8 cellular contexts compared by ENCODE assay signal in the genomic region with DNA sequence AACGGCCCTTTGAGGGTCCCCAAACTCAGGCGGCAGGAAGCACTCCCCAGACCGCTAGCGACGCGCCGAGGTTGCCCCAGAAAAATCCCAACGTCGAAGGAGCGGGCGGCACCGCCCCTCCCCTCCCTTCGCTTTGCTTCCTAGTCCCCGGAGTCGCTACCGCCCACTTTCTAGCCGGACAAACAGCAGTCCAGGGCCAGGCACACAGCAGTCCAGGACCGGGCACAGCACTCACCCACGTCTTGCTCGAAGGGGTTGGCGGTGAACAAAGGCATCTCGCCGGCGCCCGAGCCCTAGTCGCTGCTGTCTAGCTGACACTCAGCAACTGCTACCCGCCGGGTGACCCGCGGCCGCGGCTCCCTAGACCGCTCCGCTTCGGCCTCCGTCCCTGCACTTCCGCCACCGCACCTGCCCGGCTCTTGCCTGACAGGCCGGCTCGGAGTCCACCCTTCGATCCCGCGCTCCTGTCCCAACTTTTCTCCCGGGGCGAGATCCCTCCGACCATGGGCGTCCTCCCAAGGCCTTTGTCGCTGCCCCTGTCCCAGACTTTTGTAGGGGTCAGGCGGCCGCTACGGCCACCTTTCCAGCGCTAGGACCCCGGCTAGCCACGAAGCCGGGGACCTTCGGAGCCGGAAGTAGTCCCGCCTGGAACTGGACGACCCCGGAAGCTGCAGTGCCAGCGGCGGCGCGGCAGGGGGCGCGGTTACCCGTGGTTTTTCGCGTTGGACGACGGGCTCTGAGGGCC. TPM values are rescaled to one million over a fixed set of nuclear protein-coding genes. Genes with fewer than 3 reads are reported as not detected.
A peak's percentile ranks its signal among the peaks of the same experiment; 100 is the strongest.
DNase-seq lines count a peak whose midpoint lies in the region; ATAC-seq and TF ChIP-seq lines count a peak whose summit lies in the region.

Gene STAM2, minus strand, starts transcription at position 396 of the 745 bp plus-strand sequence. Its CDS starts 121 bp downstream, at position 275.

- H3K4me1 Mint-ChIP-seq in GM23338, result peaks cover 10% of the 10 kb centered on the region; the same call in 2 of the 3 replicates
- peaks cover 14% of the 10 kb centered on the region for H3K4me1 Mint-ChIP-seq in activated T-helper 17 cell treated with anti-CD3 and anti-CD28 coated beads, Interleukin-2, amount 50 U/mL, for 72 hours
- H3K4me1 Mint-ChIP-seq in naive thymus-derived CD8-positive, alpha-beta T cell, result peaks cover 19 to 43% (median 36%) of the 10 kb centered on the region in 4 donors

- no peaks in the 10 kb centered on the region for H3K9me2 ChIP-seq in GM23338 (ENCODE audit: insufficient read depth)

- H3K4me3 ChIP-seq in GM23338 (peak within 1 kb of the TSS; percentile 75), fibroblast of lung (replicated peaks in 1 of 4; ENCODE audit: control extremely low read depth in 1 of 4, insufficient read depth in 1 of 4, low read depth in 3 of 4, low read length in 4 of 4) (peak within 1 kb of the TSS; percentile 65 to 97 (median 86))

- peak within 1 kb of the TSS; percentile 100 for H3K27ac Mint-ChIP-seq in GM23338
- H3K27ac Mint-ChIP-seq in activated T-helper 17 cell treated with anti-CD3 and anti-CD28 coated beads, Interleukin-2, amount 50 U/mL, for 72 hours, result peak within 1 kb of the TSS; percentile 99
- H3K27ac Mint-ChIP-seq in naive thymus-derived CD8-positive, alpha-beta T cell, result peak within 1 kb of the TSS; percentile 98 to 99 (median 99)

- peak within 1 kb of the TSS; percentile 92 for H3K4me3 Mint-ChIP-seq in GM23338
- peak within 1 kb of the TSS; percentile 92 for H3K4me3 Mint-ChIP-seq in activated T-helper 17 cell treated with anti-CD3 and anti-CD28 coated beads, Interleukin-2, amount 50 U/mL, for 72 hours
- H3K4me3 Mint-ChIP-seq in naive thymus-derived CD8-positive, alpha-beta T cell, result peak within 1 kb of the TSS; percentile 92 to 99 (median 97)

- peak within 1 kb of the TSS; percentile 96 for H3K9ac ChIP-seq in fibroblast of lung (ENCODE audit: insufficient read depth, low read length)

- H4K20me1 ChIP-seq in GM23338 (replicated peaks; ENCODE audit: insufficient read depth) (no peaks in the 10 kb centered on the region), fibroblast of lung (ENCODE audit: control insufficient read depth, extremely low read depth, insufficient read depth, low read length) (no peaks in the 10 kb centered on the region)

- no peaks in the 10 kb centered on the region for H3F3A ChIP-seq in GM23338 (replicated peaks; ENCODE audit: low read depth)

- POLR2A ChIA-PET in RWPE1 (lab: Yijun Ruan, JAX; ENCODE audit: low non-redundant PET), result interaction anchor here (0.7 kb wide), 1 partner anchor 11 kb away, joined by 3 read pairs; no protein-coding TSS in a partner anchor
- POLR2A ChIA-PET in naive thymus-derived CD8-positive, alpha-beta T cell (lab: Charles Lee), result interaction anchor here (0.9 to 2.7 kb wide), 5 partner anchors 460 to 567 kb away, joined by 3 to 19 read pairs (median 4); partner anchors contain the start of genes ARL6IP6 and PRPF40A

- H3K4me2 ChIP-seq in GM23338 (peak within 1 kb of the TSS; percentile 82), fibroblast of lung (ENCODE audit: extremely low read depth, insufficient read depth, low read length) (peak within 1 kb of the TSS; percentile 95)

- 0 out of 2 replicates have a peak, but pooled peaks cover 3% of the 10 kb centered on the region for H3K4me1 ChIP-seq in GM23338 (ENCODE audit: insufficient read depth)
- no peaks in the 10 kb centered on the region for H3K4me1 ChIP-seq in fibroblast of lung (ENCODE audit: control insufficient read depth, extremely low read depth, insufficient read depth, low read length)

- H3K27me3 Mint-ChIP-seq in GM23338 (ENCODE audit: insufficient read depth, low read depth, poor library complexity), result peaks cover 5% of the 10 kb centered on the region
- no peaks in the 10 kb centered on the region for H3K27me3 Mint-ChIP-seq in activated T-helper 17 cell treated with anti-CD3 and anti-CD28 coated beads, Interleukin-2, amount 50 U/mL, for 72 hours
- H3K27me3 Mint-ChIP-seq in naive thymus-derived CD8-positive, alpha-beta T cell, result peaks cover 0 to 12% (median 3%) of the 10 kb centered on the region in 5 donors

- TF ChIP-seq CTCF in GM23338 (conservative IDR thresholded peaks at IDR 0.05; ENCODE audit: low read depth in 2 of 2) (peak; percentile 83 to 98), RWPE1 (conservative IDR thresholded peaks at IDR 0.05; ENCODE audit: low read depth) (peak; percentile 92), fibroblast of lung (conservative IDR thresholded peaks at IDR 0.05 in 1 of 2, IDR thresholded peaks at IDR 0.05 in 1 of 2; ENCODE audit: low read depth in 1 of 2, low read length in 2 of 2) (peak; percentile 88 to 89)

- H2AFZ ChIP-seq in GM23338 (peak within 1 kb of the TSS; percentile 99), fibroblast of lung (ENCODE audit: low read length) (peak within 1 kb of the TSS; percentile 96)

- CTCF ChIA-PET in RWPE1 (lab: Yijun Ruan, JAX), result interaction anchor here (0.6 to 1.0 kb wide), 7 partner anchors 10 to 568 kb away, joined by 3 to 6 read pairs (median 4); no protein-coding TSS in a partner anchor

- H3K9me3 ChIP-seq in fibroblast of lung (ENCODE audit: control insufficient read depth, insufficient read depth, low read depth, low read length), result no peaks in the 10 kb centered on the region

- H3K36me3 ChIP-seq in GM23338 (ENCODE audit: insufficient read depth) (no peaks in the 10 kb centered on the region), fibroblast of lung (ENCODE audit: control insufficient read depth, insufficient read depth, low read length) (no peaks in the 10 kb centered on the region)

- peaks cover 22% of the 10 kb centered on the region for H3K9me3 Mint-ChIP-seq in GM23338
- H3K9me3 Mint-ChIP-seq in activated T-helper 17 cell treated with anti-CD3 and anti-CD28 coated beads, Interleukin-2, amount 50 U/mL, for 72 hours, result no peaks in the 10 kb centered on the region
- no peaks in the 10 kb centered on the region for H3K9me3 Mint-ChIP-seq in naive thymus-derived CD8-positive, alpha-beta T cell

- no peaks in the 10 kb centered on the region; the same call in 2 of the 3 replicates for H3K36me3 Mint-ChIP-seq in GM23338 (ENCODE audit: low read depth)
- H3K36me3 Mint-ChIP-seq in activated T-helper 17 cell treated with anti-CD3 and anti-CD28 coated beads, Interleukin-2, amount 50 U/mL, for 72 hours (ENCODE audit: low read depth), result peaks cover 5% of the 10 kb centered on the region
- peaks cover 0 to 4% (median 2%) of the 10 kb centered on the region in 3 donors for H3K36me3 Mint-ChIP-seq in naive thymus-derived CD8-positive, alpha-beta T cell

- DNase-seq in ELR (ENCODE audit: low read depth) (peak; percentile 92), GM23338 (ENCODE audit: low spot score) (peak; percentile 92), LHCN-M2 (ENCODE audit: low read depth) (peak; percentile 90), RWPE1 (ENCODE audit: low spot score) (peak; percentile 96), fibroblast of lung (ENCODE audit: low read depth in 2 of 2) (peak; percentile 88 to 93)
- DNase-seq in naive thymus-derived CD8-positive, alpha-beta T cell, result peak; percentile 81 to 96 (median 93)
- DNase-seq in stimulated activated naive CD4-positive, alpha-beta T cell (lab: John Stamatoyannopoulos, UW), result peak; percentile 75 to 92 (median 84)

- peaks cover 40% of the 10 kb centered on the region for H3K79me2 ChIP-seq in GM23338 (replicated peaks; ENCODE audit: insufficient read depth)
- peaks cover 37% of the 10 kb centered on the region for H3K79me2 ChIP-seq in fibroblast of lung (ENCODE audit: control insufficient read depth, insufficient read depth, low read length)

- H3K27me3 ChIP-seq in GM23338 (ENCODE audit: insufficient read depth) (0 out of 2 replicates have a peak, but pooled peaks cover 6% of the 10 kb centered on the region), fibroblast of lung (ENCODE audit: control insufficient read depth, insufficient read depth, low read length) (no peaks in the 10 kb centered on the region)

- peak within 1 kb of the TSS; percentile 96 for H3K27ac ChIP-seq in GM23338 (ENCODE audit: low read depth)
- H3K27ac ChIP-seq in RWPE1, result peak within 1 kb of the TSS; percentile 93
- H3K27ac ChIP-seq in fibroblast of lung (ENCODE audit: insufficient read depth, low read length), result peak within 1 kb of the TSS; percentile 91

- peak; percentile 92 for ATAC-seq in GM23338
- ATAC-seq in activated T-helper 17 cell treated with anti-CD3 and anti-CD28 coated beads, Interleukin-2, amount 50 U/mL, for 72 hours (replicated peaks), result peak; percentile 88
- ATAC-seq in naive thymus-derived CD8-positive, alpha-beta T cell, result peak; percentile 86 to 87

TF ChIP-seq in GM23338, 12 proteins besides CTCF, POLR2A, EP300 and RAD21 (continues in another document):
- TF ChIP-seq ZNF114 (CRISPR knock-in tag; IDR thresholded peaks at IDR 0.05), result no peak
- TF ChIP-seq JUNB (IDR thresholded peaks at IDR 0.05; ENCODE audit: unreplicated experiment), result no peak
- no peak for TF ChIP-seq ZNF331 (CRISPR knock-in tag; IDR thresholded peaks at IDR 0.05; ENCODE audit: low read depth)
- peak; percentile 68; the same call in 1 of the 2 replicates for TF ChIP-seq ETS1 (IDR thresholded peaks at IDR 0.05)
- TF ChIP-seq EZH2phosphoT487 (IDR thresholded peaks at IDR 0.05; ENCODE audit: unreplicated experiment), result no peak
- peak; percentile 62 for TF ChIP-seq POLR2AphosphoS5 (IDR thresholded peaks at IDR 0.05; ENCODE audit: low read depth)
- no peak for TF ChIP-seq NANOG (IDR thresholded peaks at IDR 0.05; ENCODE audit: borderline replicate concordance)

RNA-seq across cellular contexts. Expression of gene STAM2, which starts in this region (rescaled TPM):
- total RNA-seq in GM23338 (2014; rRNA removed; shearing (Covaris generic)), result 11.5 and 18.2 TPM in 2 replicates
- 3.8 and 4.6 TPM in 2 replicates for polyA plus RNA-seq in GM23338 (2016; fragmentation: Nextera tagmentation; extraction: Ambion mirVana)
- total RNA-seq in LHCN-M2 (2014; rRNA removed), result 32.9 and 38.7 TPM in 2 replicates
- polyA plus RNA-seq in LHCN-M2 (2012), result 11.9 TPM
- total RNA-seq in activated T-helper 17 cell treated with anti-CD3 and anti-CD28 coated beads, Interleukin-2, amount 50 U/mL, for 72 hours, result 10 to 100 TPM; 14.8 to 17.3 TPM
- 38.0 and 43.3 TPM in 2 replicates for total RNA-seq in fibroblast of lung
- polyA plus RNA-seq in fibroblast of lung, result 30.5 and 44.2 TPM in 2 replicates
- polyA plus RNA-seq in fibroblast of lung (2012), result 16.4 and 23.8 TPM in 2 replicates
- polyA minus RNA-seq in fibroblast of lung (ENCODE audit: low replicate concordance), result 12.5 and 14.6 TPM in 2 replicates
- total RNA-seq in naive thymus-derived CD8-positive, alpha-beta T cell, result 10 to 100 TPM; 22.8 to 23.1 TPM
- 1 to 10 TPM; 2.1 to 5.2 (median 3.9) TPM for polyA plus RNA-seq in naive thymus-derived CD8-positive, alpha-beta T cell

Comparison
In these comparisons a context has a peak if more than half of its experiments do, and no peak if none do; other contexts are left out.
1. Peak in every context shown above with its lines: DNase-seq, ATAC-seq, H3K4me3 ChIP-seq and H3K27ac ChIP-seq.